In the genomic region with DNA sequence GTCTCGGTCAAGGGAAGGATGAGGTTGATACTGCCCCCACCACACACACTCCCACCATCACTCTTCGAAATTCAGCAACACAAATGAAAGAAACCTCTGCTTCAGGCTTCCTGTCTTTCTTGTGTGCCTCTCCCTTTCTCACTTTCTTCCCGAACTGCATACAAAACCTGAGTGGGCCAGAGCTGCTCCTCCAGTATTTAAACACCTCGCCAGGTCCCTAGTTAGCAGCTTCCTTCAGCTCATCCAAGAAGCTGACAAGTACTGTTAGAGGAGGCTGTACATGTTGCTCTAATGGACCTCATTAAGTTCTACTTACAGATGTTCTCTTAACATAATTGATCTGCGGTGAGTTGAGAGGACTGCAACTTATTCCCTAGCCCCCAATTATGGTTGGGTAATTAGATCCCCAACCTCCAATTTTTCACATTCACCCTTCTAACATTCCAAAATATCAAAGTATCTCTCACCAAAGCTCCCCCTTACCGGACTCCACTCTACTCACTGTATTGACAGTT, we compare ENCODE assay signal across 16 cellular contexts. TPM values are rescaled to one million over a fixed set of nuclear protein-coding genes. Genes with fewer than 3 reads are reported as not detected.
DNase-seq lines count a peak whose midpoint lies in the region; TF ChIP-seq lines count a peak whose summit lies in the region.
"Had no signal": no experiment of that assay in that cellular context is flagged by ENCODE, and none has a peak within 500 bp of the region (broad histone marks: within the 10 kb centered on the region; RNA-seq: fewer than 3 reads in every experiment).

No MANE protein-coding gene starts in this region.

- H3K4me2 ChIP-seq in neural progenitor cell (peak overlapping the region; percentile 65), MM.1S (ENCODE audit: low read depth, low read length) (no peak overlapping the region)

- H3F3A ChIP-seq in neural progenitor cell (ENCODE audit: low read depth) (peaks cover 6% of the 10 kb centered on the region), MM.1S (ENCODE audit: insufficient read depth, low read length) (peaks cover 7% of the 10 kb centered on the region)

- no peak overlapping the region for H2AFZ ChIP-seq in neural progenitor cell (replicated peaks)
- H2AFZ ChIP-seq in MM.1S (ENCODE audit: low read length), result no peak overlapping the region

- H3K9ac ChIP-seq in neural progenitor cell (no peak overlapping the region), MM.1S (ENCODE audit: low read length) (no peak overlapping the region)

- peak overlapping the region; percentile 62 for H3K4me3 Mint-ChIP-seq in neural progenitor cell
- H3K4me3 Mint-ChIP-seq: activated CD4-positive, alpha-beta memory T cell treated with anti-CD3 and anti-CD28 coated beads, Interleukin-2, amount 10 ng/mL, durations not matched to agents 7 days and 5 days; dendritic cell treated with granulocyte-macrophage colony-stimulating factor and Interleukin-4, amounts not matched to agents 40 ng/mL and 50 ng/mL, for 4 days; T-helper 17 cell had no signal

- no peaks in the 10 kb centered on the region for H3K9me3 Mint-ChIP-seq in neural progenitor cell
- H3K9me3 Mint-ChIP-seq: dendritic cell treated with granulocyte-macrophage colony-stimulating factor and Interleukin-4, amounts not matched to agents 40 ng/mL and 50 ng/mL, for 4 days had no signal

- H3K4me1 Mint-ChIP-seq in neural progenitor cell, result peaks cover 47% of the 10 kb centered on the region
- H3K4me1 Mint-ChIP-seq: T-helper 17 cell had no signal

- TF ChIP-seq CTCF in dorsolateral prefrontal cortex (IDR thresholded peaks at IDR 0.05 in 54 of 56, conservative IDR thresholded peaks at IDR 0.05 in 2 of 56; ENCODE audit: low read depth in 1 of 56, partially characterized antibody in 56 of 56), result no peak
- TF ChIP-seq CTCF in neural progenitor cell (IDR thresholded peaks at IDR 0.05), result no peak
- TF ChIP-seq CTCF in MM.1S (IDR thresholded peaks at IDR 0.05; ENCODE audit: low read length), result no peak

- peak overlapping the region; percentile 0 to 85 (median 69) for H3K4me3 ChIP-seq in dorsolateral prefrontal cortex
- H3K4me3 ChIP-seq in neural progenitor cell, result peak overlapping the region; percentile 11
- H3K4me3 ChIP-seq in MM.1S (ENCODE audit: low read length), result no peak overlapping the region
- H3K4me3 ChIP-seq: gastrocnemius medialis had no signal

- H4K20me1 ChIP-seq in neural progenitor cell (ENCODE audit: low read depth), result no peaks in the 10 kb centered on the region
- no peaks in the 10 kb centered on the region for H4K20me1 ChIP-seq in MM.1S (ENCODE audit: insufficient read depth, low read length)

- H3K9me3 ChIP-seq in neural progenitor cell (ENCODE audit: low read depth), result no peaks in the 10 kb centered on the region
- no peaks in the 10 kb centered on the region for H3K9me3 ChIP-seq in MM.1S (replicated peaks; ENCODE audit: insufficient read depth, low read length)
- H3K9me3 ChIP-seq: gastrocnemius medialis, MG63 had no signal

- H3K36me3 Mint-ChIP-seq in neural progenitor cell, result no peaks in the 10 kb centered on the region

- H3K27ac Mint-ChIP-seq in neural progenitor cell, result peak overlapping the region; percentile 7
- H3K27ac Mint-ChIP-seq: activated CD4-positive, alpha-beta memory T cell treated with anti-CD3 and anti-CD28 coated beads, Interleukin-2, amount 10 ng/mL, durations not matched to agents 7 days and 5 days; dendritic cell treated with granulocyte-macrophage colony-stimulating factor and Interleukin-4, amounts not matched to agents 40 ng/mL and 50 ng/mL, for 4 days; T-helper 17 cell had no signal

- H3K79me2 ChIP-seq in neural progenitor cell (ENCODE audit: low read depth), result no peaks in the 10 kb centered on the region
- no peaks in the 10 kb centered on the region for H3K79me2 ChIP-seq in MM.1S (ENCODE audit: low read length)

- H3K4me1 ChIP-seq in neural progenitor cell (peaks cover 49% of the 10 kb centered on the region), MM.1S (ENCODE audit: low read length) (no peaks in the 10 kb centered on the region)

- H3K36me3 ChIP-seq in neural progenitor cell (no peaks in the 10 kb centered on the region), MM.1S (replicated peaks; ENCODE audit: insufficient read depth, low read length) (no peaks in the 10 kb centered on the region)
- H3K36me3 ChIP-seq: gastrocnemius medialis, MG63 had no signal

- H3K27me3 ChIP-seq in dorsolateral prefrontal cortex (peaks cover 0 to 30% (median 0%) of the 10 kb centered on the region in 45 donors), neural progenitor cell (peaks cover 56% of the 10 kb centered on the region), MM.1S (replicated peaks; ENCODE audit: insufficient read depth, low read length) (no peaks in the 10 kb centered on the region)

- H3K27me3 Mint-ChIP-seq in neural progenitor cell (ENCODE audit: insufficient read depth, low read depth), result peaks cover 5% of the 10 kb centered on the region

- H3K9me2 ChIP-seq in MM.1S (replicated peaks; ENCODE audit: insufficient read depth, low read length), result no peaks in the 10 kb centered on the region

- intact Hi-C loops in dorsolateral prefrontal cortex (cut with DNase I), result no loop called here

- H3K27ac ChIP-seq in dorsolateral prefrontal cortex, result peak overlapping the region in 58 of 59 donors; percentile 13 to 97 (median 90)
- H3K27ac ChIP-seq in neural progenitor cell, result no peak overlapping the region
- no peak overlapping the region for H3K27ac ChIP-seq in MM.1S (ENCODE audit: low read length)
- H3K27ac ChIP-seq: gastrocnemius medialis had no signal

- peak; percentile 73 for DNase-seq in DMS53 treated with DMSO at 0.1 percent for 48 hours (lab: John Stamatoyannopoulos, UW; ENCODE audit: unreplicated experiment)
- peak; percentile 75 for DNase-seq in NCI-H1417 treated with DMSO at 0.1 percent for 48 hours (lab: John Stamatoyannopoulos, UW)
- DNase-seq in dorsolateral prefrontal cortex, result no peak
- DNase-seq in neural progenitor cell (ENCODE audit: low spot score), result no peak
- no peak for DNase-seq in MM.1S
- DNase-seq in NCI-H526 treated with DMSO at 0.1 percent for 48 hours (lab: John Stamatoyannopoulos, UW), result no peak
- no peak for DNase-seq in iPS-NIHi7 (ENCODE audit: extremely low spot score)
- DNase-seq in GM19240 (ENCODE audit: insufficient read length, low spot score), result no peak
- DNase-seq: activated CD4-positive, alpha-beta memory T cell treated with anti-CD3 and anti-CD28 coated beads, Interleukin-2, amount 10 ng/mL, durations not matched to agents 7 days and 5 days; activated naive CD4-positive, alpha-beta T cell treated with anti-CD3 and anti-CD28 coated beads, Interleukin-2, amount 50 U/mL, for 16 hours; gastrocnemius medialis; MG63; T-helper 17 cell had no signal

RNA-seq across cellular contexts. Expression of gene LMO3, which starts 4.1 kb away (rescaled TPM):
- total RNA-seq in dorsolateral prefrontal cortex (100 to 1,000 TPM; 136 to 490 (median 292) TPM), neural progenitor cell (ENCODE audit: low replicate concordance) (39.1 and 54.3 TPM in 2 replicates)
- total RNA-seq: activated CD4-positive, alpha-beta memory T cell treated with anti-CD3 and anti-CD28 coated beads, Interleukin-2, amount 10 ng/mL, durations not matched to agents 7 days and 5 days; lung microvascular endothelial cell; renal cortical epithelial cell; T-helper 17 cell had no signal

Comparison
In these comparisons a context has a peak if more than half of its experiments do, and no peak if none do; other contexts are left out.
1. DNase-seq: peak in DMS53 treated with DMSO at 0.1 percent for 48 hours (single experiment) and NCI-H1417 treated with DMSO at 0.1 percent for 48 hours (single experiment); none in dorsolateral prefrontal cortex (0 of 10), neural progenitor cell (single experiment), MM.1S (single experiment), NCI-H526 treated with DMSO at 0.1 percent for 48 hours (single experiment), iPS-NIHi7 (single experiment) and GM19240 (single experiment).
2. H3K27ac ChIP-seq: peak in dorsolateral prefrontal cortex (58 of 59); none in neural progenitor cell (single experiment) and MM.1S (single experiment).